In the genomic region with DNA sequence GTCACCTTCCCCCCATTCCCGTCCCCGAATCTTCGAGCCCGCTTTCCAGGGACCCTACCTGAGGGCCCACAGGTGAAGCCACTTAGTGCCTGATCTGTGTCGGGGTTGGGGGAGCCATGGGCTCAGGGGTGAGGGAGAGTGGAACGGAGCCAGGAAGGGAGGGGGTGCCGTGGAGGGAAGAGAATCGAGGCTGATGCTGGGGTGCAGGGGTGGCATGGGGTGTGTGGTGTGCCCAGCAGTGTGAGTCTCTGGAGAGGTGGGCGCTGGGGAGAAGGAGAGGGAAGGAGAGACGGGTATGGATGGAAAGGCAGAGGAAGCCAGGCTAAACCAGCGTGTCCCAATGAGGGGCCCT, we compare ENCODE assay signal across 9 cellular contexts. TPM values are rescaled to one million over a fixed set of nuclear protein-coding genes. Genes with fewer than 3 reads are reported as not detected.
DNase-seq lines count a peak whose midpoint lies in the region; ATAC-seq and TF ChIP-seq lines count a peak whose summit lies in the region.
"Had no signal": no experiment of that assay in that cellular context is flagged by ENCODE, and none has a peak within 500 bp of the region (broad histone marks: within the 10 kb centered on the region; RNA-seq: fewer than 3 reads in every experiment).

No MANE protein-coding gene starts in this region.

- no peak for TF ChIP-seq CTCF in tibial nerve (IDR thresholded peaks at IDR 0.05)

- ATAC-seq in naive thymus-derived CD4-positive, alpha-beta T cell = peak; percentile 17
- ATAC-seq in HG02870 (IDR thresholded peaks at IDR 0.05; ENCODE audit: unreplicated experiment) (no peak), HG03196 (IDR thresholded peaks at IDR 0.05; ENCODE audit: unreplicated experiment) (no peak)

- no peaks in the 10 kb centered on the region for H3K9me3 Mint-ChIP-seq in activated naive CD4-positive, alpha-beta T cell treated with anti-CD3 and anti-CD28 coated beads, Interleukin-2, amount 50 U/mL, for 24 hours
- peaks cover 0 to 3% (median 0%) of the 10 kb centered on the region in 11 donors for H3K9me3 Mint-ChIP-seq in naive thymus-derived CD4-positive, alpha-beta T cell

- H3K36me3 ChIP-seq in naive thymus-derived CD4-positive, alpha-beta T cell (ENCODE audit: control insufficient read depth in 2 of 3, insufficient read depth in 3 of 3, low read length in 3 of 3) = no peaks in the 10 kb centered on the region
- peaks cover 0 to 18% (median 0%) of the 10 kb centered on the region in 3 donors for H3K36me3 ChIP-seq in tibial nerve

- CTCF ChIA-PET in naive thymus-derived CD4-positive, alpha-beta T cell (lab: Charles Lee) = no interaction called here

- POLR2A ChIA-PET in naive thymus-derived CD4-positive, alpha-beta T cell (lab: Charles Lee) = no interaction called here

- no peaks in the 10 kb centered on the region for H3K27me3 Mint-ChIP-seq in activated naive CD4-positive, alpha-beta T cell treated with anti-CD3 and anti-CD28 coated beads, Interleukin-2, amount 50 U/mL, for 24 hours
- H3K27me3 Mint-ChIP-seq in naive thymus-derived CD4-positive, alpha-beta T cell = peaks cover 0 to 33% (median 10%) of the 10 kb centered on the region in 5 donors

- no peaks in the 10 kb centered on the region for H3K36me3 Mint-ChIP-seq in activated naive CD4-positive, alpha-beta T cell treated with anti-CD3 and anti-CD28 coated beads, Interleukin-2, amount 50 U/mL, for 24 hours
- no peaks in the 10 kb centered on the region for H3K36me3 Mint-ChIP-seq in naive thymus-derived CD4-positive, alpha-beta T cell

- no peak overlapping the region for H3K27ac Mint-ChIP-seq in activated naive CD4-positive, alpha-beta T cell treated with anti-CD3 and anti-CD28 coated beads, Interleukin-2, amount 50 U/mL, for 24 hours
- H3K27ac Mint-ChIP-seq in naive thymus-derived CD4-positive, alpha-beta T cell = peak overlapping the region in 8 of 9 donors; percentile 16 to 77 (median 56)

- peak overlapping the region; percentile 82 for H3K4me3 Mint-ChIP-seq in activated naive CD4-positive, alpha-beta T cell treated with anti-CD3 and anti-CD28 coated beads, Interleukin-2, amount 50 U/mL, for 24 hours
- H3K4me3 Mint-ChIP-seq in naive thymus-derived CD4-positive, alpha-beta T cell = peak overlapping the region; percentile 18 to 92 (median 82)

- 14 to 20% methylated on average over 11 of the region's 11 CpGs for WGBS in tibial nerve, 2 donors

- H3K27me3 ChIP-seq in naive thymus-derived CD4-positive, alpha-beta T cell (ENCODE audit: control insufficient read depth in 2 of 2, insufficient read depth in 2 of 2, low read length in 2 of 2) = no peaks in the 10 kb centered on the region
- H3K27me3 ChIP-seq in tibial nerve = no peaks in the 10 kb centered on the region

- no peaks in the 10 kb centered on the region for H3K9me3 ChIP-seq in naive thymus-derived CD4-positive, alpha-beta T cell (ENCODE audit: control insufficient read depth in 2 of 3, low read length in 3 of 3)
- H3K9me3 ChIP-seq in tibial nerve = no peaks in the 10 kb centered on the region

- TF ChIP-seq EP300 in tibial nerve (IDR thresholded peaks at IDR 0.05) = no peak

- peaks cover 30% of the 10 kb centered on the region for H3K4me1 Mint-ChIP-seq in activated naive CD4-positive, alpha-beta T cell treated with anti-CD3 and anti-CD28 coated beads, Interleukin-2, amount 50 U/mL, for 24 hours
- peaks cover 25 to 51% (median 45%) of the 10 kb centered on the region in 7 donors for H3K4me1 Mint-ChIP-seq in naive thymus-derived CD4-positive, alpha-beta T cell

- peak overlapping the region; percentile 65 for H3K27ac ChIP-seq in cingulate gyrus (ENCODE audit: low read depth, low read length)
- H3K27ac ChIP-seq in naive thymus-derived CD4-positive, alpha-beta T cell (ENCODE audit: low read depth, low read length) = no peak overlapping the region
- peak overlapping the region; percentile 46 to 83 (median 67) for H3K27ac ChIP-seq in tibial nerve

- no peak for TF ChIP-seq POLR2A in tibial nerve (IDR thresholded peaks at IDR 0.05)

- intact Hi-C loops in naive thymus-derived CD4-positive, alpha-beta T cell (cut with micrococcal nuclease) = loop anchor here (5.0 to 10.0 kb wide), 2 partner anchors 38 to 54 kb away; partner anchors contain the start of gene GRAMD1A (in 1 of the 2)

- DNase-seq in activated naive CD4-positive, alpha-beta T cell treated with Interleukin-2 at 50 U/mL for 16 hours = no peak
- DNase-seq in naive thymus-derived CD4-positive, alpha-beta T cell = peak in 2 of 9 donors; percentile 19 to 36
- DNase-seq in tibial nerve (ENCODE audit: low spot score in 2 of 2) (no peak), GM19240 (ENCODE audit: insufficient read length, low spot score) (no peak)

- peak overlapping the region; percentile 60 for H3K4me3 ChIP-seq in naive thymus-derived CD4-positive, alpha-beta T cell (ENCODE audit: low read length)
- H3K4me3 ChIP-seq in tibial nerve = peak overlapping the region in 2 of 4 donors; percentile 19 to 28

- peaks cover 15 to 16% of the 10 kb centered on the region in 2 donors for H3K4me1 ChIP-seq in naive thymus-derived CD4-positive, alpha-beta T cell (ENCODE audit: control insufficient read depth in 2 of 2, insufficient read depth in 2 of 2, low read length in 2 of 2)
- H3K4me1 ChIP-seq in tibial nerve = peaks cover 3 to 63% (median 33%) of the 10 kb centered on the region in 4 donors

RNA-seq across cellular contexts. Expression of gene HPN, which starts 1.1 kb away (rescaled TPM):
- not detected for total RNA-seq in naive thymus-derived CD4-positive, alpha-beta T cell
- polyA plus RNA-seq in naive thymus-derived CD4-positive, alpha-beta T cell = not detected
- 1 to 10 TPM in 3 of 4 donors, not detected in 1; 1.3 to 3.5 (median 1.8) TPM for total RNA-seq in tibial nerve
- total RNA-seq: bronchial epithelial cell had no signal

RNA-seq across cellular contexts. Expression of gene SCN1B, which starts 10.2 kb away (rescaled TPM):
- 1 to 10 TPM in 4 of 5 experiments, under 1 TPM in 1; 0.48 to 1.9 (median 1.8) TPM for total RNA-seq in naive thymus-derived CD4-positive, alpha-beta T cell
- polyA plus RNA-seq in naive thymus-derived CD4-positive, alpha-beta T cell = under 1 TPM in 1 of 2 donors, not detected in 1; 0.23 TPM
- 10 to 100 TPM; 12.8 to 26.7 (median 13.4) TPM for total RNA-seq in tibial nerve

RNA-seq across cellular contexts. Expression of gene GRAMD1A, which starts 40.3 kb away (rescaled TPM):
- total RNA-seq in naive thymus-derived CD4-positive, alpha-beta T cell = 100 to 1,000 TPM in 4 of 5 experiments, 10 to 100 TPM in 1; 90.1 to 286 (median 253) TPM
- 10 to 100 TPM; 33.6 to 74.9 TPM for polyA plus RNA-seq in naive thymus-derived CD4-positive, alpha-beta T cell
- total RNA-seq in tibial nerve = 100 to 1,000 TPM in 1 of 4 donors, 10 to 100 TPM in 3; 53.1 to 108 (median 61.6) TPM

Comparison
In these comparisons a context has a peak if more than half of its experiments do, and no peak if none do; other contexts are left out.
1. RNA of gene SCN1B, which starts 10.2 kb away (total RNA-seq): 12.8 to 26.7 TPM in tibial nerve; 0.48 to 1.9 TPM in naive thymus-derived CD4-positive, alpha-beta T cell; every median in the first group is over 4 times any median in the second.